ENCODE assay signal across 1 cellular context in the genomic region with DNA sequence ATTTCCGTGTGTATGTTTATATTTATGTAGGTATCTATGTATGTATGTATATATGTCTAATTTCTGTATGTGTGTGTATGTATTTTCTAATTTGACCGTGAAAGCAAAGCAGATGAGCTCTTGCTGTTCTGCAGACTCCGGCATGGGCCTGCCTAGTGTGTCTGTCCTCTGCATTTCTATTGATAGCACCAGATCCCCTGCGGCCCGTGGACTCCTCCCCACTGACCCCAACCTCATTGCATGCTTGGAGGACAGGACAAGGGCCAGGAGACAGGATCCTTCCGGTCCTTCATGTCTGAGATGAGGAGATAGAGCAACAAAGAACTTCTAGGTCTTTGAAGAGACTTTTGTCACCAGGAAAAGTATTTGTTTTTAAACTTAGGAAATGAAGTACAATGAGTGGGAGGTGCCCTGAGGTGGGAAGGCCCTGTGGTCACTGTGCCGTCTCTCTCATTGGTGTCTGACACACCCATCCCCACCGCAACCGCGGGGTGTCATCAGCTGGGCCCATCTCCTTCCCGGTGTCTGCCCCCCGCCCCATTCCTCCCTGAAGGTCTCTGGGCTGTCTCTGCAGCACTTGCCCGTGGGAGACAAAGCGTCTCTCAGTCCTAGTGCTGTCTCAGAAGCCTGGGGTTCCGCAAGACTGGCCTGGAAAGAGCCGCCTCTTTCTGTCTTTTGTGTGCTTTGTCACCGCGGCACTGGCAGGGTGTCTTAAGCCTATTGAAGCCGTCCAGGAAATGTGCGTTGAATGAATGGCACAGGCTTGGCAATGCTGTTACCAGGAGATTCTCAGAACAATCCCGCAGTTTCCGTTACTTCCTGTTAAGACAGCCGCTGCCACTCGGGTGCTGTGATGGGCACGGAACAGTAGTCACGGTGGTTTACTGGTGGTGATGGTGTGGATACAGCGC.
TF ChIP-seq lines count a peak whose summit lies in the region.

No MANE protein-coding gene starts in this region.

TF ChIP-seq in GM23338, 12 proteins besides CTCF, POLR2A, EP300 and RAD21 (continued from another document):
- TF ChIP-seq, protein P1, sequence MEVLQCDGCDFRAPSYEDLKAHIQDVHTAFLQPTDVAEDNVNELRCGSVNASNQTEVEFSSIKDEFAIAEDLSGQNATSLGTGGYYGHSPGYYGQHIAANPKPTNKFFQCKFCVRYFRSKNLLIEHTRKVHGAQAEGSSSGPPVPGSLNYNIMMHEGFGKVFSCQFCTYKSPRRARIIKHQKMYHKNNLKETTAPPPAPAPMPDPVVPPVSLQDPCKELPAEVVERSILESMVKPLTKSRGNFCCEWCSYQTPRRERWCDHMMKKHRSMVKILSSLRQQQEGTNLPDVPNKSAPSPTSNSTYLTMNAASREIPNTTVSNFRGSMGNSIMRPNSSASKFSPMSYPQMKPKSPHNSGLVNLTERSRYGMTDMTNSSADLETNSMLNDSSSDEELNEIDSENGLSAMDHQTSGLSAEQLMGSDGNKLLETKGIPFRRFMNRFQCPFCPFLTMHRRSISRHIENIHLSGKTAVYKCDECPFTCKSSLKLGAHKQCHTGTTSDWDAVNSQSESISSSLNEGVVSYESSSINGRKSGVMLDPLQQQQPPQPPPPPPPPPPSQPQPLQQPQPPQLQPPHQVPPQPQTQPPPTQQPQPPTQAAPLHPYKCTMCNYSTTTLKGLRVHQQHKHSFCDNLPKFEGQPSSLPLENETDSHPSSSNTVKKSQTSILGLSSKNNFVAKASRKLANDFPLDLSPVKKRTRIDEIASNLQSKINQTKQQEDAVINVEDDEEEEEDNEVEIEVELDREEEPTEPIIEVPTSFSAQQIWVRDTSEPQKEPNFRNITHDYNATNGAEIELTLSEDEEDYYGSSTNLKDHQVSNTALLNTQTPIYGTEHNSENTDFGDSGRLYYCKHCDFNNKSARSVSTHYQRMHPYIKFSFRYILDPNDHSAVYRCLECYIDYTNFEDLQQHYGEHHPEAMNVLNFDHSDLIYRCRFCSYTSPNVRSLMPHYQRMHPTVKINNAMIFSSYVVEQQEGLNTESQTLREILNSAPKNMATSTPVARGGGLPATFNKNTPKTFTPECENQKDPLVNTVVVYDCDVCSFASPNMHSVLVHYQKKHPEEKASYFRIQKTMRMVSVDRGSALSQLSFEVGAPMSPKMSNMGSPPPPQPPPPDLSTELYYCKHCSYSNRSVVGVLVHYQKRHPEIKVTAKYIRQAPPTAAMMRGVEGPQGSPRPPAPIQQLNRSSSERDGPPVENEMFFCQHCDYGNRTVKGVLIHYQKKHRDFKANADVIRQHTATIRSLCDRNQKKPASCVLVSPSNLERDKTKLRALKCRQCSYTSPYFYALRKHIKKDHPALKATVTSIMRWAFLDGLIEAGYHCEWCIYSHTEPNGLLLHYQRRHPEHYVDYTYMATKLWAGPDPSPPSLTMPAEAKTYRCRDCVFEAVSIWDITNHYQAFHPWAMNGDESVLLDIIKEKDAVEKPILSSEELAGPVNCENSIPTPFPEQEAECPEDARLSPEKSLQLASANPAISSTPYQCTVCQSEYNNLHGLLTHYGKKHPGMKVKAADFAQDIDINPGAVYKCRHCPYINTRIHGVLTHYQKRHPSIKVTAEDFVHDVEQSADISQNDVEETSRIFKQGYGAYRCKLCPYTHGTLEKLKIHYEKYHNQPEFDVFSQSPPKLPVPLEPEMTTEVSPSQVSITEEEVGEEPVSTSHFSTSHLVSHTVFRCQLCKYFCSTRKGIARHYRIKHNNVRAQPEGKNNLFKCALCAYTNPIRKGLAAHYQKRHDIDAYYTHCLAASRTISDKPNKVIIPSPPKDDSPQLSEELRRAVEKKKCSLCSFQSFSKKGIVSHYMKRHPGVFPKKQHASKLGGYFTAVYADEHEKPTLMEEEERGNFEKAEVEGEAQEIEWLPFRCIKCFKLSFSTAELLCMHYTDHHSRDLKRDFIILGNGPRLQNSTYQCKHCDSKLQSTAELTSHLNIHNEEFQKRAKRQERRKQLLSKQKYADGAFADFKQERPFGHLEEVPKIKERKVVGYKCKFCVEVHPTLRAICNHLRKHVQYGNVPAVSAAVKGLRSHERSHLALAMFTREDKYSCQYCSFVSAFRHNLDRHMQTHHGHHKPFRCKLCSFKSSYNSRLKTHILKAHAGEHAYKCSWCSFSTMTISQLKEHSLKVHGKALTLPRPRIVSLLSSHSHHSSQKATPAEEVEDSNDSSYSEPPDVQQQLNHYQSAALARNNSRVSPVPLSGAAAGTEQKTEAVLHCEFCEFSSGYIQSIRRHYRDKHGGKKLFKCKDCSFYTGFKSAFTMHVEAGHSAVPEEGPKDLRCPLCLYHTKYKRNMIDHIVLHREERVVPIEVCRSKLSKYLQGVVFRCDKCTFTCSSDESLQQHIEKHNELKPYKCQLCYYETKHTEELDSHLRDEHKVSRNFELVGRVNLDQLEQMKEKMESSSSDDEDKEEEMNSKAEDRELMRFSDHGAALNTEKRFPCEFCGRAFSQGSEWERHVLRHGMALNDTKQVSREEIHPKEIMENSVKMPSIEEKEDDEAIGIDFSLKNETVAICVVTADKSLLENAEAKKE (CRISPR knock-in tag; IDR thresholded peaks at IDR 0.05) = no peak
- no peak for TF ChIP-seq JUNB (IDR thresholded peaks at IDR 0.05; ENCODE audit: unreplicated experiment)
- no peak for TF ChIP-seq EZH2phosphoT487 (IDR thresholded peaks at IDR 0.05; ENCODE audit: unreplicated experiment)
- TF ChIP-seq ZNF331 (CRISPR knock-in tag; IDR thresholded peaks at IDR 0.05; ENCODE audit: low read depth) = no peak
- TF ChIP-seq, protein P2, sequence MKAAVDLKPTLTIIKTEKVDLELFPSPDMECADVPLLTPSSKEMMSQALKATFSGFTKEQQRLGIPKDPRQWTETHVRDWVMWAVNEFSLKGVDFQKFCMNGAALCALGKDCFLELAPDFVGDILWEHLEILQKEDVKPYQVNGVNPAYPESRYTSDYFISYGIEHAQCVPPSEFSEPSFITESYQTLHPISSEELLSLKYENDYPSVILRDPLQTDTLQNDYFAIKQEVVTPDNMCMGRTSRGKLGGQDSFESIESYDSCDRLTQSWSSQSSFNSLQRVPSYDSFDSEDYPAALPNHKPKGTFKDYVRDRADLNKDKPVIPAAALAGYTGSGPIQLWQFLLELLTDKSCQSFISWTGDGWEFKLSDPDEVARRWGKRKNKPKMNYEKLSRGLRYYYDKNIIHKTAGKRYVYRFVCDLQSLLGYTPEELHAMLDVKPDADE (IDR thresholded peaks at IDR 0.05) = no peak
- TF ChIP-seq STAT1 (IDR thresholded peaks at IDR 0.05; ENCODE audit: unreplicated experiment) = no peak
- TF ChIP-seq, protein P3, sequence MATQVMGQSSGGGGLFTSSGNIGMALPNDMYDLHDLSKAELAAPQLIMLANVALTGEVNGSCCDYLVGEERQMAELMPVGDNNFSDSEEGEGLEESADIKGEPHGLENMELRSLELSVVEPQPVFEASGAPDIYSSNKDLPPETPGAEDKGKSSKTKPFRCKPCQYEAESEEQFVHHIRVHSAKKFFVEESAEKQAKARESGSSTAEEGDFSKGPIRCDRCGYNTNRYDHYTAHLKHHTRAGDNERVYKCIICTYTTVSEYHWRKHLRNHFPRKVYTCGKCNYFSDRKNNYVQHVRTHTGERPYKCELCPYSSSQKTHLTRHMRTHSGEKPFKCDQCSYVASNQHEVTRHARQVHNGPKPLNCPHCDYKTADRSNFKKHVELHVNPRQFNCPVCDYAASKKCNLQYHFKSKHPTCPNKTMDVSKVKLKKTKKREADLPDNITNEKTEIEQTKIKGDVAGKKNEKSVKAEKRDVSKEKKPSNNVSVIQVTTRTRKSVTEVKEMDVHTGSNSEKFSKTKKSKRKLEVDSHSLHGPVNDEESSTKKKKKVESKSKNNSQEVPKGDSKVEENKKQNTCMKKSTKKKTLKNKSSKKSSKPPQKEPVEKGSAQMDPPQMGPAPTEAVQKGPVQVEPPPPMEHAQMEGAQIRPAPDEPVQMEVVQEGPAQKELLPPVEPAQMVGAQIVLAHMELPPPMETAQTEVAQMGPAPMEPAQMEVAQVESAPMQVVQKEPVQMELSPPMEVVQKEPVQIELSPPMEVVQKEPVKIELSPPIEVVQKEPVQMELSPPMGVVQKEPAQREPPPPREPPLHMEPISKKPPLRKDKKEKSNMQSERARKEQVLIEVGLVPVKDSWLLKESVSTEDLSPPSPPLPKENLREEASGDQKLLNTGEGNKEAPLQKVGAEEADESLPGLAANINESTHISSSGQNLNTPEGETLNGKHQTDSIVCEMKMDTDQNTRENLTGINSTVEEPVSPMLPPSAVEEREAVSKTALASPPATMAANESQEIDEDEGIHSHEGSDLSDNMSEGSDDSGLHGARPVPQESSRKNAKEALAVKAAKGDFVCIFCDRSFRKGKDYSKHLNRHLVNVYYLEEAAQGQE (IDR thresholded peaks at IDR 0.05; ENCODE audit: unreplicated experiment) = no peak
- no peak for TF ChIP-seq POLR2AphosphoS5 (IDR thresholded peaks at IDR 0.05; ENCODE audit: low read depth)
TF ChIP-seq in GM23338: peak in this region for 0.
